8 cellular contexts compared by ENCODE assay signal in genomic region chr14:88384653-88385205, GRCh38. TPM values are rescaled to one million over a fixed set of nuclear protein-coding genes. Genes with fewer than 3 reads are reported as not detected.
A peak's percentile ranks its signal among the peaks of the same experiment; 100 is the strongest.
DNase-seq lines count a peak whose midpoint lies in the region; ATAC-seq and TF ChIP-seq lines count a peak whose summit lies in the region.

No MANE protein-coding gene starts in this region.

- no peaks in the 10 kb centered on the region for H3K36me3 ChIP-seq in HUES6 (ENCODE audit: control insufficient read depth, insufficient read depth, low read length)
- H3K36me3 ChIP-seq in body of pancreas (replicated peaks in 1 of 2; ENCODE audit: insufficient read depth in 1 of 2, low read depth in 2 of 2): no peaks in the 10 kb centered on the region
- no peaks in the 10 kb centered on the region for H3K36me3 ChIP-seq in right lobe of liver
- no peaks in the 10 kb centered on the region for H3K36me3 ChIP-seq in transverse colon

- in situ Hi-C loops in transverse colon (cut with MboI; ENCODE audit: low pct_ligation_motif_present in 1 of 4, low pct_unique_long_range_greater_than_20kb in 1 of 4, low sequenced_read_pairs in 3 of 4): loop anchor here in 1 of 4 donors (25.0 kb wide), 1 partner anchor 197 kb away; no protein-coding TSS in a partner anchor

- no peak for ATAC-seq in body of pancreas
- ATAC-seq in right lobe of liver: peak in 3 of 4 donors; percentile 2 to 13 (median 6)

- H3K9me3 ChIP-seq in HUES6 (ENCODE audit: control insufficient read depth, insufficient read depth, low read depth, low read length) (no peaks in the 10 kb centered on the region), body of pancreas (no peaks in the 10 kb centered on the region), right lobe of liver (no peaks in the 10 kb centered on the region), transverse colon (no peaks in the 10 kb centered on the region)

- H3K4me1 ChIP-seq in HUES6 (ENCODE audit: control insufficient read depth, insufficient read depth, low read length) (peaks cover 6% of the 10 kb centered on the region), body of pancreas (peaks cover 16% of the 10 kb centered on the region), right lobe of liver (peaks cover 0 to 6% (median 3%) of the 10 kb centered on the region in 4 donors), transverse colon (peaks cover 0 to 19% (median 7%) of the 10 kb centered on the region in 4 donors)

- H3K27me3 ChIP-seq in HUES6 (ENCODE audit: control insufficient read depth, insufficient read depth, low read length) (no peaks in the 10 kb centered on the region), body of pancreas (no peaks in the 10 kb centered on the region), right lobe of liver (no peaks in the 10 kb centered on the region), transverse colon (no peaks in the 10 kb centered on the region)

- no peak overlapping the region for H3K27ac ChIP-seq in HUES6 (ENCODE audit: low read depth, low read length)
- H3K27ac ChIP-seq in body of pancreas: peak overlapping the region; percentile 72 to 85 (median 84)
- peak overlapping the region; percentile 67 to 94 (median 89) for H3K27ac ChIP-seq in right lobe of liver
- peak overlapping the region; percentile 78 to 88 (median 82) for H3K27ac ChIP-seq in transverse colon

- intact Hi-C loops in body of pancreas (cut with DNase I): no loop called here
- intact Hi-C loops in right lobe of liver (cut with DNase I): no loop called here
- intact Hi-C loops in transverse colon (cut with DNase I; ENCODE audit: low total_unique reads): no loop called here

- TF ChIP-seq CTCF in body of pancreas (IDR thresholded peaks at IDR 0.05) (no peak), right lobe of liver (IDR thresholded peaks at IDR 0.05) (no peak), transverse colon (IDR thresholded peaks at IDR 0.05) (no peak)

- peak overlapping the region; percentile 85 for H3K4me3 ChIP-seq in HUES6 (ENCODE audit: low read depth, low read length)
- peak overlapping the region; percentile 86 to 97 for H3K4me3 ChIP-seq in body of pancreas
- peak overlapping the region; percentile 95 to 97 (median 95) for H3K4me3 ChIP-seq in right lobe of liver
- H3K4me3 ChIP-seq in transverse colon: peak overlapping the region; percentile 62 to 95 (median 74)

- DNase-seq in AG20443 (ENCODE audit: low spot score) (peak; percentile 16), body of pancreas (no peak), right lobe of liver (no peak), transverse colon (no peak), NCI-H146 treated with DMSO at 0.1 percent for 48 hours (lab: John Stamatoyannopoulos, UW; ENCODE audit: unreplicated experiment) (no peak), UCSD-AML1 (lab: John Stamatoyannopoulos, UW; ENCODE audit: unreplicated experiment) (no peak)
- DNase-seq in stimulated activated CD4-positive, alpha-beta T cell treated with anti-CD3 and anti-CD28 coated beads, Interleukin-4, amount 100 ng/mL, for 24 hours: no peak

- TF ChIP-seq POLR2A in body of pancreas (IDR thresholded peaks at IDR 0.05) (no peak), right lobe of liver (IDR thresholded peaks at IDR 0.05) (no peak), transverse colon (IDR thresholded peaks at IDR 0.05) (no peak)

- WGBS in body of pancreas, 2 donors: 4 to 10% methylated on average over 5 of the region's 5 CpGs
- 7% methylated on average over 5 of the region's 5 CpGs for WGBS in right lobe of liver (ENCODE audit: insufficient coverage, low coverage, low lambda C conversion rate, missing lambda C conversion rate)
- 5 to 14% methylated on average over 4 to 5 of the region's 5 CpGs for WGBS in transverse colon (ENCODE audit: low coverage in 1 of 2), 2 donors

- no peak for TF ChIP-seq EP300 in transverse colon (IDR thresholded peaks at IDR 0.05; ENCODE audit: low read depth)

- no peak overlapping the region for H3K9ac ChIP-seq in HUES6 (ENCODE audit: low read length)

RNA-seq across cellular contexts. Expression of gene SPATA7, which starts 0.7 kb away (rescaled TPM):
- total RNA-seq in body of pancreas (10 to 100 TPM in 1 of 2 donors, 1 to 10 TPM in 1; 8.9 to 14.3 TPM), right lobe of liver (10 to 100 TPM in 1 of 6 experiments, 1 to 10 TPM in 5; 3.3 to 10.2 (median 5.6) TPM), transverse colon (10 to 100 TPM in 2 of 4 donors, 1 to 10 TPM in 2; 2.8 to 15.7 (median 10.8) TPM)
